ENCODE assay signal across 12 cellular contexts in the genomic region with DNA sequence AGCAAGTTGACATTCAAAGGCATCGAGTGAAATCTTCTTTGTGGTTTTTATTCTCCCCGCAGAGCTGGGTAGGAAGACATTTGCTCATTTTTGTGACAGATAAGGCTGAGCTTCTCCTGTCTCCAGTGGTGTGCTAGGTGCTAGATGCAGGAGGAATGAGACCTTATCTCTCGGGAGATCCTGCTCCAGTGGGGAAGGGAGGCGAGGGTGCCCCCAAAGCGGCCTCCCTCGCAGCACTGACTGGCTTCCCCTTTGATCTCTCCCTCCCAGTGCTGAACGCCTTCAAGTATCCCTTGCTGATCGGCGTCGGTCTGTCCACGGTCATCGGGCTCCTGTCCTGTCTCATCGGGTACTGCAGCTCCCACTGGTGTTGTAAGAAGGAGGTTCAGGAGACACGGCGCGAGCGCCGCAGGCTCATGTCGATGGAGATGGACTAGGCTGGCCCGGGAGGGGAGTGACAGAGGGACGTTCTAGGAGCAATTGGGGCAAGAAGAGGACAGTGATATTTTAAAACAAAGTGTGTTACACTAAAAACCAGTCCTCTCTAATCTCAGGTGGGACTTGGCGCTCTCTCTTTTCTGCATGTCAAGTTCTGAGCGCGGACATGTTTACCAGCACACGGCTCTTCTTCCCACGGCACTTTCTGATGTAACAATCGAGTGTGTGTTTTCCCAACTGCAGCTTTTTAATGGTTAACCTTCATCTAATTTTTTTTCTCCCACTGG. TPM values are rescaled to one million over a fixed set of nuclear protein-coding genes. Genes with fewer than 3 reads are reported as not detected.
DNase-seq lines count a peak whose midpoint lies in the region; ATAC-seq and TF ChIP-seq lines count a peak whose summit lies in the region.
"Had no signal": no experiment of that assay in that cellular context is flagged by ENCODE, and none has a peak within 500 bp of the region (broad histone marks: within the 10 kb centered on the region; RNA-seq: fewer than 3 reads in every experiment).

No MANE protein-coding gene starts in this region.

- peak overlapping the region; percentile 91 for H3K27ac Mint-ChIP-seq in CD4-positive, alpha-beta T cell
- peak overlapping the region; percentile 91 for H3K27ac Mint-ChIP-seq in activated naive CD4-positive, alpha-beta T cell treated with anti-CD3 and anti-CD28 coated beads for 36 hours

- CTCF ChIA-PET in CD4-positive, alpha-beta T cell (lab: Charles Lee) = interaction anchor here (0.7 to 2.5 kb wide), 8 partner anchors 68 to 262 kb away, joined by 3 to 10 read pairs (median 4); a partner anchor contains a TSS
- CTCF ChIA-PET in activated naive CD4-positive, alpha-beta T cell treated with anti-CD3 and anti-CD28 coated beads for 36 hours (lab: Charles Lee) = interaction anchor here (0.6 to 2.0 kb wide), 11 partner anchors 9 to 263 kb away, joined by 3 to 6 read pairs (median 4); a partner anchor contains a TSS

- H3K4me3 ChIP-seq in rectal smooth muscle tissue (ENCODE audit: low read length) = peak overlapping the region; percentile 12
- H3K4me3 ChIP-seq in stomach = no peak overlapping the region
- H3K4me3 ChIP-seq: dorsolateral prefrontal cortex had no signal

- peak overlapping the region; percentile 72 for H3K27ac ChIP-seq in CD4-positive, alpha-beta T cell (ENCODE audit: low read depth, low read length)
- H3K27ac ChIP-seq in rectal smooth muscle tissue (ENCODE audit: low read depth, low read length) = peak overlapping the region; percentile 24
- no peak overlapping the region for H3K27ac ChIP-seq in stomach
- H3K27ac ChIP-seq: dorsolateral prefrontal cortex had no signal

- H3K4me1 ChIP-seq in rectal smooth muscle tissue (ENCODE audit: control insufficient read depth, insufficient read depth, low read length) (peaks cover 30% of the 10 kb centered on the region), stomach (peaks cover 13 to 55% (median 22%) of the 10 kb centered on the region in 4 donors)

- intact Hi-C loops in CD4-positive, alpha-beta T cell (cut with DNase I, micrococcal nuclease) = loop anchor here (1.0 to 5.0 kb wide), 8 partner anchors 14 to 259 kb away; a partner anchor contains a TSS
- intact Hi-C loops in activated naive CD4-positive, alpha-beta T cell treated with anti-CD3 and anti-CD28 coated beads for 36 hours (cut with micrococcal nuclease) = loop anchor here (1.0 to 5.0 kb wide), 9 partner anchors 15 to 414 kb away; a partner anchor contains a TSS
- intact Hi-C loops in stomach (cut with DNase I; ENCODE audit: low total_unique reads) = no loop called here

- H3K4me1 Mint-ChIP-seq in CD4-positive, alpha-beta T cell (ENCODE audit: low read depth) = peaks cover 65% of the 10 kb centered on the region
- peaks cover 56% of the 10 kb centered on the region for H3K4me1 Mint-ChIP-seq in activated naive CD4-positive, alpha-beta T cell treated with anti-CD3 and anti-CD28 coated beads for 36 hours (ENCODE audit: low read depth)

- no peaks in the 10 kb centered on the region for H3K9me3 Mint-ChIP-seq in CD4-positive, alpha-beta T cell
- H3K9me3 Mint-ChIP-seq in activated naive CD4-positive, alpha-beta T cell treated with anti-CD3 and anti-CD28 coated beads for 36 hours = no peaks in the 10 kb centered on the region

- H3K27me3 Mint-ChIP-seq in CD4-positive, alpha-beta T cell = no peaks in the 10 kb centered on the region
- no peaks in the 10 kb centered on the region for H3K27me3 Mint-ChIP-seq in activated naive CD4-positive, alpha-beta T cell treated with anti-CD3 and anti-CD28 coated beads for 36 hours (ENCODE audit: low read depth)

- H3K9ac ChIP-seq in rectal smooth muscle tissue (ENCODE audit: low read length) = no peak overlapping the region

- peak; percentile 50 for ATAC-seq in CD4-positive, alpha-beta T cell (ENCODE audit: poor library complexity)
- ATAC-seq in HG02970 (IDR thresholded peaks at IDR 0.05; ENCODE audit: low FRiP score, unreplicated experiment) = no peak

- POLR2A ChIA-PET in CD4-positive, alpha-beta T cell (lab: Charles Lee) = interaction anchor here (0.6 to 2.6 kb wide), 37 partner anchors 8 to 626 kb away, joined by 3 to 45 read pairs (median 4); a partner anchor contains a TSS

- H3K36me3 ChIP-seq in rectal smooth muscle tissue (ENCODE audit: control insufficient read depth, insufficient read depth, low read length) (no peaks in the 10 kb centered on the region), stomach (peaks cover 0 to 16% (median 8%) of the 10 kb centered on the region in 4 donors)

- peak overlapping the region; percentile 78 for H3K4me3 Mint-ChIP-seq in CD4-positive, alpha-beta T cell
- H3K4me3 Mint-ChIP-seq in activated naive CD4-positive, alpha-beta T cell treated with anti-CD3 and anti-CD28 coated beads for 36 hours = peak overlapping the region; percentile 68
- H3K4me3 Mint-ChIP-seq: nephron had no signal

- WGBS in stomach, 5 donors = 84 to 87% (median 84%) methylated on average over 27 of the region's 27 CpGs

- H3K27me3 ChIP-seq in CD4-positive, alpha-beta T cell (ENCODE audit: control insufficient read depth, insufficient read depth, low read length) = no peaks in the 10 kb centered on the region
- H3K27me3 ChIP-seq in rectal smooth muscle tissue (ENCODE audit: control insufficient read depth, insufficient read depth, low read length) (no peaks in the 10 kb centered on the region), stomach (no peaks in the 10 kb centered on the region)
- H3K27me3 ChIP-seq: dorsolateral prefrontal cortex had no signal

- H3K36me3 Mint-ChIP-seq in CD4-positive, alpha-beta T cell (ENCODE audit: low read depth) = no peaks in the 10 kb centered on the region
- H3K36me3 Mint-ChIP-seq in activated naive CD4-positive, alpha-beta T cell treated with anti-CD3 and anti-CD28 coated beads for 36 hours (ENCODE audit: low read depth) = peaks cover 14% of the 10 kb centered on the region

- peak in 9 of 10 experiments; percentile 20 to 56 (median 31) for DNase-seq in CD4-positive, alpha-beta T cell
- DNase-seq in activated CD4-positive, CD25-positive, alpha-beta regulatory T cell treated with anti-CD3 and anti-CD28 coated beads, Interleukin-2, amount 50 U/mL, for 72 hours = peak; percentile 46
- peak; percentile 56 for DNase-seq in activated naive CD4-positive, alpha-beta T cell treated with anti-CD3 and anti-CD28 coated beads for 36 hours
- DNase-seq in cerebellar nuclear complex (lab: John Stamatoyannopoulos, UW) (no peak), stomach (no peak), NOMO-1 (lab: John Stamatoyannopoulos, UW; ENCODE audit: unreplicated experiment in 2 of 2) (no peak)
- DNase-seq: dorsolateral prefrontal cortex, NCI-H1436 had no signal

- no peak for TF ChIP-seq CTCF in CD4-positive, alpha-beta T cell (IDR thresholded peaks at IDR 0.05)
- TF ChIP-seq CTCF in stomach (IDR thresholded peaks at IDR 0.05) = no peak

- no peak for TF ChIP-seq EP300 in stomach (IDR thresholded peaks at IDR 0.05)

- no peak for TF ChIP-seq POLR2A in stomach (IDR thresholded peaks at IDR 0.05)

- no peaks in the 10 kb centered on the region for H3K9me3 ChIP-seq in CD4-positive, alpha-beta T cell (ENCODE audit: control insufficient read depth, low read length)
- no peaks in the 10 kb centered on the region for H3K9me3 ChIP-seq in stomach

RNA-seq across cellular contexts. Expression of a gene that starts 14.9 kb away (rescaled TPM):
- total RNA-seq in CD4-positive, alpha-beta T cell = 1 to 10 TPM; 2.1 to 2.2 TPM
- total RNA-seq in activated naive CD4-positive, alpha-beta T cell treated with anti-CD3 and anti-CD28 coated beads for 36 hours = 1 to 10 TPM in 1 of 2 experiments, under 1 TPM in 1; 0.83 to 1.1 TPM
- total RNA-seq in stomach = 1 to 10 TPM in 3 of 5 donors, under 1 TPM in 1, not detected in 1; 0.45 to 8.8 (median 2.0) TPM
- polyA plus RNA-seq in stomach = 1 to 10 TPM in 2 of 3 donors, not detected in 1; 1.4 to 1.9 TPM
- total RNA-seq: OCI-LY7 had no signal

Comparison
In these comparisons a context has a peak if more than half of its experiments do, and no peak if none do; other contexts are left out.
1. DNase-seq: peak in CD4-positive, alpha-beta T cell (9 of 10), activated CD4-positive, CD25-positive, alpha-beta regulatory T cell treated with anti-CD3 and anti-CD28 coated beads, Interleukin-2, amount 50 U/mL, for 72 hours (single experiment) and activated naive CD4-positive, alpha-beta T cell treated with anti-CD3 and anti-CD28 coated beads for 36 hours (single experiment); none in cerebellar nuclear complex (0 of 2), stomach (single experiment) and NOMO-1 (0 of 2).
2. H3K27ac ChIP-seq: peak in CD4-positive, alpha-beta T cell (single experiment) and rectal smooth muscle tissue (single experiment); none in stomach (0 of 5).